ENCODE assay signal across 1 cellular context in genomic region chr12:2826721-2827515, GRCh38.
TF ChIP-seq lines count a peak whose summit lies in the region.

No MANE protein-coding gene starts in this region.

TF ChIP-seq in HCT116, 20 proteins besides CTCF, POLR2A, EP300 and RAD21:
- TF ChIP-seq EZH2phosphoT487 (IDR thresholded peaks at IDR 0.05; ENCODE audit: borderline replicate concordance): no peak
- no peak for TF ChIP-seq SRF (IDR thresholded peaks at IDR 0.05; ENCODE audit: low read depth)
- TF ChIP-seq ZNF274 (IDR thresholded peaks at IDR 0.05; ENCODE audit: low read depth, low read length): no peak
- no peak for TF ChIP-seq CEBPB (IDR thresholded peaks at IDR 0.05; ENCODE audit: low read depth)
- TF ChIP-seq ATF3 (IDR thresholded peaks at IDR 0.05): no peak
- TF ChIP-seq ZBTB33 (IDR thresholded peaks at IDR 0.05; ENCODE audit: extremely low read depth, insufficient replicate concordance, low read length): no peak
TF ChIP-seq in HCT116: peak in this region for 0.
